In the genomic region with DNA sequence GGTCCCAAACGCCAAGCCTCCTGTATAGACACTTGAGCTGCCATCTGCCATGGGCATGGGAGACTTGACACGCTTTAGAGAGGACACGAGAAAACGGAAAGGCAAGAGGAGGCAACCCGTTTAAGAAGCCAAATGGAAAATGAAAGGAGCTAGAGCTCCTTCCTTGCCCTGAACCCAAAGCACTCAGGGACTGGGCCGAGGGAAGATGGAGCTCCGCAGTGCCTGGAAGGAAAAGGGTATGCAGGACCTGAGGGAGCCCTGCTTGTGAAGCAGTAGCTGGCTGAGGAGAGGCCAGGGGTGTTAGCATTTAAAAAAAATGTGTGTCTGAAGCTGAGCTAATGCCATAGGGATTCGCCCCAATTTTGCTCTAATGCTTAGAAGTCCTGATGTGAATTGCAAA, we compare ENCODE assay signal across 1 cellular context.
TF ChIP-seq lines count a peak whose summit lies in the region.

No MANE protein-coding gene starts in this region.

TF ChIP-seq in H1, 55 proteins besides CTCF, POLR2A, EP300 and RAD21 (continued from another document):
- TF ChIP-seq, protein P1, sequence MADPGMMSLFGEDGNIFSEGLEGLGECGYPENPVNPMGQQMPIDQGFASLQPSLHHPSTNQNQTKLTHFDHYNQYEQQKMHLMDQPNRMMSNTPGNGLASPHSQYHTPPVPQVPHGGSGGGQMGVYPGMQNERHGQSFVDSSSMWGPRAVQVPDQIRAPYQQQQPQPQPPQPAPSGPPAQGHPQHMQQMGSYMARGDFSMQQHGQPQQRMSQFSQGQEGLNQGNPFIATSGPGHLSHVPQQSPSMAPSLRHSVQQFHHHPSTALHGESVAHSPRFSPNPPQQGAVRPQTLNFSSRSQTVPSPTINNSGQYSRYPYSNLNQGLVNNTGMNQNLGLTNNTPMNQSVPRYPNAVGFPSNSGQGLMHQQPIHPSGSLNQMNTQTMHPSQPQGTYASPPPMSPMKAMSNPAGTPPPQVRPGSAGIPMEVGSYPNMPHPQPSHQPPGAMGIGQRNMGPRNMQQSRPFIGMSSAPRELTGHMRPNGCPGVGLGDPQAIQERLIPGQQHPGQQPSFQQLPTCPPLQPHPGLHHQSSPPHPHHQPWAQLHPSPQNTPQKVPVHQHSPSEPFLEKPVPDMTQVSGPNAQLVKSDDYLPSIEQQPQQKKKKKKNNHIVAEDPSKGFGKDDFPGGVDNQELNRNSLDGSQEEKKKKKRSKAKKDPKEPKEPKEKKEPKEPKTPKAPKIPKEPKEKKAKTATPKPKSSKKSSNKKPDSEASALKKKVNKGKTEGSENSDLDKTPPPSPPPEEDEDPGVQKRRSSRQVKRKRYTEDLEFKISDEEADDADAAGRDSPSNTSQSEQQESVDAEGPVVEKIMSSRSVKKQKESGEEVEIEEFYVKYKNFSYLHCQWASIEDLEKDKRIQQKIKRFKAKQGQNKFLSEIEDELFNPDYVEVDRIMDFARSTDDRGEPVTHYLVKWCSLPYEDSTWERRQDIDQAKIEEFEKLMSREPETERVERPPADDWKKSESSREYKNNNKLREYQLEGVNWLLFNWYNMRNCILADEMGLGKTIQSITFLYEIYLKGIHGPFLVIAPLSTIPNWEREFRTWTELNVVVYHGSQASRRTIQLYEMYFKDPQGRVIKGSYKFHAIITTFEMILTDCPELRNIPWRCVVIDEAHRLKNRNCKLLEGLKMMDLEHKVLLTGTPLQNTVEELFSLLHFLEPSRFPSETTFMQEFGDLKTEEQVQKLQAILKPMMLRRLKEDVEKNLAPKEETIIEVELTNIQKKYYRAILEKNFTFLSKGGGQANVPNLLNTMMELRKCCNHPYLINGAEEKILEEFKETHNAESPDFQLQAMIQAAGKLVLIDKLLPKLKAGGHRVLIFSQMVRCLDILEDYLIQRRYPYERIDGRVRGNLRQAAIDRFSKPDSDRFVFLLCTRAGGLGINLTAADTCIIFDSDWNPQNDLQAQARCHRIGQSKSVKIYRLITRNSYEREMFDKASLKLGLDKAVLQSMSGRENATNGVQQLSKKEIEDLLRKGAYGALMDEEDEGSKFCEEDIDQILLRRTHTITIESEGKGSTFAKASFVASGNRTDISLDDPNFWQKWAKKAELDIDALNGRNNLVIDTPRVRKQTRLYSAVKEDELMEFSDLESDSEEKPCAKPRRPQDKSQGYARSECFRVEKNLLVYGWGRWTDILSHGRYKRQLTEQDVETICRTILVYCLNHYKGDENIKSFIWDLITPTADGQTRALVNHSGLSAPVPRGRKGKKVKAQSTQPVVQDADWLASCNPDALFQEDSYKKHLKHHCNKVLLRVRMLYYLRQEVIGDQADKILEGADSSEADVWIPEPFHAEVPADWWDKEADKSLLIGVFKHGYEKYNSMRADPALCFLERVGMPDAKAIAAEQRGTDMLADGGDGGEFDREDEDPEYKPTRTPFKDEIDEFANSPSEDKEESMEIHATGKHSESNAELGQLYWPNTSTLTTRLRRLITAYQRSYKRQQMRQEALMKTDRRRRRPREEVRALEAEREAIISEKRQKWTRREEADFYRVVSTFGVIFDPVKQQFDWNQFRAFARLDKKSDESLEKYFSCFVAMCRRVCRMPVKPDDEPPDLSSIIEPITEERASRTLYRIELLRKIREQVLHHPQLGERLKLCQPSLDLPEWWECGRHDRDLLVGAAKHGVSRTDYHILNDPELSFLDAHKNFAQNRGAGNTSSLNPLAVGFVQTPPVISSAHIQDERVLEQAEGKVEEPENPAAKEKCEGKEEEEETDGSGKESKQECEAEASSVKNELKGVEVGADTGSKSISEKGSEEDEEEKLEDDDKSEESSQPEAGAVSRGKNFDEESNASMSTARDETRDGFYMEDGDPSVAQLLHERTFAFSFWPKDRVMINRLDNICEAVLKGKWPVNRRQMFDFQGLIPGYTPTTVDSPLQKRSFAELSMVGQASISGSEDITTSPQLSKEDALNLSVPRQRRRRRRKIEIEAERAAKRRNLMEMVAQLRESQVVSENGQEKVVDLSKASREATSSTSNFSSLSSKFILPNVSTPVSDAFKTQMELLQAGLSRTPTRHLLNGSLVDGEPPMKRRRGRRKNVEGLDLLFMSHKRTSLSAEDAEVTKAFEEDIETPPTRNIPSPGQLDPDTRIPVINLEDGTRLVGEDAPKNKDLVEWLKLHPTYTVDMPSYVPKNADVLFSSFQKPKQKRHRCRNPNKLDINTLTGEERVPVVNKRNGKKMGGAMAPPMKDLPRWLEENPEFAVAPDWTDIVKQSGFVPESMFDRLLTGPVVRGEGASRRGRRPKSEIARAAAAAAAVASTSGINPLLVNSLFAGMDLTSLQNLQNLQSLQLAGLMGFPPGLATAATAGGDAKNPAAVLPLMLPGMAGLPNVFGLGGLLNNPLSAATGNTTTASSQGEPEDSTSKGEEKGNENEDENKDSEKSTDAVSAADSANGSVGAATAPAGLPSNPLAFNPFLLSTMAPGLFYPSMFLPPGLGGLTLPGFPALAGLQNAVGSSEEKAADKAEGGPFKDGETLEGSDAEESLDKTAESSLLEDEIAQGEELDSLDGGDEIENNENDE (IDR thresholded peaks at IDR 0.05; ENCODE audit: insufficient replicate concordance, low read length), result no peak
- TF ChIP-seq EZH2 (IDR thresholded peaks at IDR 0.05; ENCODE audit: low read depth, low read length, severe bottlenecking), result no peak
- no peak for TF ChIP-seq CBX5 (IDR thresholded peaks at IDR 0.05; ENCODE audit: low read depth, low read length)
- TF ChIP-seq JUN (IDR thresholded peaks at IDR 0.05; ENCODE audit: low read depth, low read length), result no peak
- TF ChIP-seq GTF2F1 (IDR thresholded peaks at IDR 0.05; ENCODE audit: borderline replicate concordance, low read depth, low read length), result no peak
- TF ChIP-seq RBBP5 (IDR thresholded peaks at IDR 0.05; ENCODE audit: borderline replicate concordance, low read depth, low read length), result no peak
- no peak for TF ChIP-seq CEBPB (IDR thresholded peaks at IDR 0.05; ENCODE audit: low read depth, low read length)
- TF ChIP-seq TEAD4 (IDR thresholded peaks at IDR 0.05; ENCODE audit: low read depth, low read length), result no peak
- no peak for TF ChIP-seq NANOG (IDR thresholded peaks at IDR 0.05; ENCODE audit: insufficient read depth, low read depth, low read length, poor library complexity, severe bottlenecking)
- no peak for TF ChIP-seq HDAC6 (IDR thresholded peaks at IDR 0.05; ENCODE audit: low read depth, low read length)
- TF ChIP-seq ZNF274 (IDR thresholded peaks at IDR 0.05; ENCODE audit: borderline replicate concordance, extremely low read depth, low read length), result no peak
- TF ChIP-seq GABPA (IDR thresholded peaks at IDR 0.05; ENCODE audit: borderline replicate concordance, insufficient read depth, low read length), result no peak
- no peak for TF ChIP-seq PHF8 (conservative IDR thresholded peaks at IDR 0.05; ENCODE audit: low read depth, low read length)
- TF ChIP-seq SIRT6 (IDR thresholded peaks at IDR 0.05; ENCODE audit: low read length), result no peak
- no peak for TF ChIP-seq RFX5 (IDR thresholded peaks at IDR 0.05; ENCODE audit: borderline replicate concordance, low read depth, low read length)
